ENCODE assay signal across 23 cellular contexts in the genomic region with DNA sequence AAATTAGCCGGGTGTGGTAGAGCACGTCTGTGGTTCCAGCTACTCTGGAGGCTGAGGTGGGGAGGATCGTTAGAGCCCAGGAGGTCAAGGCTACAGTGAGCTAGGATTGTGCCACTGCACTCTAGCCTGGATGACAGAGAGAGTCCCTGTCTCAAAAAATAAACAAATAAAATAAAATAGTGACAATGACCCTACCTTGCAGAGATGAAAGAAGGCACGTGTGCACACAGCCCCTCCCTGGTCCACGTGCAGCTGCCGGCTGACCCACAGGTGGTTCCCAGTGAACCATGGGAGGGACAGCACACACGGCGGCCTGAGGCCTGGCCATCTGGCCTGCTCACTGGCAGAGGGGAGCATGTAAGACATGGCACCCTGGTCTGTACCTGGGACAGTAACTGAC. TPM values are rescaled to one million over a fixed set of nuclear protein-coding genes. Genes with fewer than 3 reads are reported as not detected.
DNase-seq lines count a peak whose midpoint lies in the region; ATAC-seq, FAIRE-seq and TF ChIP-seq lines count a peak whose summit lies in the region.
"Had no signal": no experiment of that assay in that cellular context is flagged by ENCODE, and none has a peak within 500 bp of the region (broad histone marks: within the 10 kb centered on the region; RNA-seq: fewer than 3 reads in every experiment).

No MANE protein-coding gene starts in this region.

- H3K36me3 ChIP-seq in HepG2 (replicated peaks in 1 of 2; ENCODE audit: control insufficient read depth in 1 of 2, insufficient read depth in 2 of 2, low read length in 2 of 2) (no peaks in the 10 kb centered on the region), right lobe of liver (no peaks in the 10 kb centered on the region), NT2/D1 (ENCODE audit: insufficient read depth, insufficient read length, low read length) (peaks cover 3% of the 10 kb centered on the region), neural progenitor cell (no peaks in the 10 kb centered on the region), breast epithelium (no peaks in the 10 kb centered on the region)
- H3K36me3 ChIP-seq: BE2C; BLaER1 treated with 17β-estradiol and CSF1 and Interleukin-3, amounts not matched to agents 10 nM and 100 nM had no signal

- no peak for FAIRE-seq in HepG2 (lab: Jason Lieb, UNC)
- FAIRE-seq: A549, GM12891 had no signal

- peaks cover 6% of the 10 kb centered on the region for H3F3A ChIP-seq in neural progenitor cell (ENCODE audit: low read depth)

- TF ChIP-seq POLR2A in HepG2 (IDR thresholded peaks at IDR 0.05; ENCODE audit: insufficient read depth in 1 of 2, low read depth in 2 of 2, low read length in 2 of 2) (no peak), right lobe of liver (IDR thresholded peaks at IDR 0.05) (no peak), breast epithelium (IDR thresholded peaks at IDR 0.05) (no peak)

- H3K9me3 Mint-ChIP-seq in neural progenitor cell, result peaks cover 2% of the 10 kb centered on the region
- no peaks in the 10 kb centered on the region for H3K9me3 Mint-ChIP-seq in stimulated activated memory B cell treated with anti-CD40 and anti-IgM and Interleukin-4, amounts not matched to agents 10 μg/mL and 1 μg/mL and 100 μg/mL, for 72 hours
- H3K9me3 Mint-ChIP-seq: CD4-positive, alpha-beta T cell; CD8-positive, alpha-beta memory T cell had no signal

- no peak for TF ChIP-seq RAD21 in HepG2 (CRISPR knock-in tag; IDR thresholded peaks at IDR 0.05)

- 5% methylated on average over 8 of the region's 8 CpGs for WGBS in HepG2 (ENCODE audit: low lambda C conversion rate)
- WGBS in right lobe of liver (ENCODE audit: insufficient coverage, low coverage, low lambda C conversion rate, missing lambda C conversion rate), result 77% methylated on average over 4 of the region's 8 CpGs

- H2AFZ ChIP-seq in HepG2 (ENCODE audit: low read length), result no peak overlapping the region
- H2AFZ ChIP-seq in neural progenitor cell (replicated peaks), result no peak overlapping the region

- no peak overlapping the region for H3K9ac ChIP-seq in HepG2 (ENCODE audit: insufficient read depth, low read depth, low read length)
- peak overlapping the region; percentile 21 for H3K9ac ChIP-seq in NT2/D1 (ENCODE audit: insufficient read length, low read depth)
- H3K9ac ChIP-seq in neural progenitor cell, result no peak overlapping the region
- H3K9ac ChIP-seq: BLaER1 treated with 17β-estradiol and CSF1 and Interleukin-3, amounts not matched to agents 10 nM and 100 nM had no signal

- DNase-seq in HepG2 (ENCODE audit: low spot score) (peak; percentile 39), right lobe of liver (no peak), NT2/D1 (ENCODE audit: low read depth, low spot score) (no peak), neural progenitor cell (ENCODE audit: low spot score) (no peak), breast epithelium (ENCODE audit: low spot score in 2 of 2) (no peak)
- no peak for DNase-seq in stimulated activated CD4-positive, alpha-beta T cell treated with anti-CD3 and anti-CD28 coated beads, Interleukin-4, amount 100 ng/mL, for 1 hour
- DNase-seq: ACHN; AML-193; BE2C; Calu3; CD4-positive, alpha-beta T cell; CD8-positive, alpha-beta memory T cell; COR-L47; DMS53; DMS79 treated with DMSO at 0.1 percent for 48 hours; GF-D8; GOT3; H7 had no signal

- peaks cover 19% of the 10 kb centered on the region for H3K4me1 ChIP-seq in HepG2 (ENCODE audit: insufficient read depth, low read length)
- H3K4me1 ChIP-seq in right lobe of liver, result peaks cover 0 to 8% (median 0%) of the 10 kb centered on the region in 4 donors
- H3K4me1 ChIP-seq in NT2/D1 (ENCODE audit: insufficient read depth, insufficient read length), result peaks cover 8% of the 10 kb centered on the region
- peaks cover 15% of the 10 kb centered on the region for H3K4me1 ChIP-seq in neural progenitor cell
- H3K4me1 ChIP-seq in breast epithelium, result peaks cover 0 to 4% of the 10 kb centered on the region in 2 donors
- H3K4me1 ChIP-seq: BE2C had no signal

- H3K4me2 ChIP-seq in HepG2 (ENCODE audit: low read depth, low read length) (peak overlapping the region; percentile 30; the same call in 1 of the 2 replicates), neural progenitor cell (no peak overlapping the region)
- H3K4me2 ChIP-seq: A549 had no signal

- TF ChIP-seq EP300 in HepG2 (IDR thresholded peaks at IDR 0.05; ENCODE audit: low read depth in 2 of 2, low read length in 2 of 2) (peak in 1 of 2 experiments; percentile 6; a peak in 1 of 4 replicates), HepG2 (CRISPR knock-in tag; IDR thresholded peaks at IDR 0.05; ENCODE audit: borderline replicate concordance) (no peak)

- H3K27me3 Mint-ChIP-seq in neural progenitor cell (ENCODE audit: insufficient read depth, low read depth), result peaks cover 18% of the 10 kb centered on the region
- peaks cover 75% of the 10 kb centered on the region for H3K27me3 Mint-ChIP-seq in stimulated activated memory B cell treated with anti-CD40 and anti-IgM and Interleukin-4, amounts not matched to agents 10 μg/mL and 1 μg/mL and 100 μg/mL, for 72 hours

- H3K27ac ChIP-seq in HepG2 (ENCODE audit: extremely low read length, insufficient read depth, low read length), result no peak overlapping the region
- H3K27ac ChIP-seq in right lobe of liver, result no peak overlapping the region
- no peak overlapping the region for H3K27ac ChIP-seq in neural progenitor cell
- H3K27ac ChIP-seq in breast epithelium, result no peak overlapping the region
- H3K27ac ChIP-seq: A549; BLaER1 treated with 17β-estradiol and CSF1 and Interleukin-3, amounts not matched to agents 10 nM and 100 nM had no signal

- no peak overlapping the region; a peak in 1 of 6 replicates for H3K4me3 ChIP-seq in HepG2 (replicated peaks in 1 of 3; ENCODE audit: insufficient read depth in 1 of 3, low read depth in 2 of 3, low read length in 3 of 3)
- no peak overlapping the region for H3K4me3 ChIP-seq in right lobe of liver
- no peak overlapping the region for H3K4me3 ChIP-seq in NT2/D1 (ENCODE audit: insufficient read length, low read depth)
- H3K4me3 ChIP-seq in neural progenitor cell, result no peak overlapping the region
- no peak overlapping the region for H3K4me3 ChIP-seq in breast epithelium
- H3K4me3 ChIP-seq: A549; BLaER1 treated with 17β-estradiol and CSF1 and Interleukin-3, amounts not matched to agents 10 nM and 100 nM had no signal

- no peaks in the 10 kb centered on the region for H3K9me3 ChIP-seq in HepG2 (ENCODE audit: low read length)
- no peaks in the 10 kb centered on the region for H3K9me3 ChIP-seq in right lobe of liver
- H3K9me3 ChIP-seq in NT2/D1 (ENCODE audit: insufficient read depth, low read length), result no peaks in the 10 kb centered on the region
- no peaks in the 10 kb centered on the region for H3K9me3 ChIP-seq in neural progenitor cell (ENCODE audit: low read depth)
- H3K9me3 ChIP-seq in breast epithelium, result no peaks in the 10 kb centered on the region
- H3K9me3 ChIP-seq: A549; BE2C; BLaER1 treated with 17β-estradiol and CSF1 and Interleukin-3, amounts not matched to agents 10 nM and 100 nM had no signal

- peaks cover 2% of the 10 kb centered on the region for H3K36me3 Mint-ChIP-seq in neural progenitor cell
- H3K36me3 Mint-ChIP-seq in stimulated activated memory B cell treated with anti-CD40 and anti-IgM and Interleukin-4, amounts not matched to agents 10 μg/mL and 1 μg/mL and 100 μg/mL, for 72 hours, result no peaks in the 10 kb centered on the region
- H3K36me3 Mint-ChIP-seq: CD14-positive monocyte had no signal

- peak overlapping the region; percentile 54 for H3K4me3 Mint-ChIP-seq in neural progenitor cell
- H3K4me3 Mint-ChIP-seq in stimulated activated memory B cell treated with anti-CD40 and anti-IgM and Interleukin-4, amounts not matched to agents 10 μg/mL and 1 μg/mL and 100 μg/mL, for 72 hours, result no peak overlapping the region
- H3K4me3 Mint-ChIP-seq: CD14-positive monocyte; CD4-positive, alpha-beta T cell; CD8-positive, alpha-beta memory T cell had no signal

- peak overlapping the region; percentile 69 for H3K27ac Mint-ChIP-seq in neural progenitor cell
- H3K27ac Mint-ChIP-seq in stimulated activated memory B cell treated with anti-CD40 and anti-IgM and Interleukin-4, amounts not matched to agents 10 μg/mL and 1 μg/mL and 100 μg/mL, for 72 hours, result no peak overlapping the region
- H3K27ac Mint-ChIP-seq: CD14-positive monocyte; CD4-positive, alpha-beta T cell; CD8-positive, alpha-beta memory T cell had no signal

- no TSS peak for BruUV-seq in HepG2 (replicated peaks; lab: Mats Ljungman, UMichigan)

- H3K27me3 ChIP-seq in HepG2 (ENCODE audit: control insufficient read depth in 1 of 2, insufficient read depth in 2 of 2, low read length in 2 of 2) (peaks cover 3 to 5% of the 10 kb centered on the region in 2 experiments; a peak in 2 of 5 replicates), right lobe of liver (peaks cover 0 to 6% of the 10 kb centered on the region in 2 donors), NT2/D1 (ENCODE audit: insufficient read depth, insufficient read length) (peaks cover 15% of the 10 kb centered on the region), neural progenitor cell (peaks cover 18% of the 10 kb centered on the region), breast epithelium (no peaks in the 10 kb centered on the region)
- H3K27me3 ChIP-seq: BE2C had no signal

- peaks cover 41% of the 10 kb centered on the region for H3K4me1 Mint-ChIP-seq in neural progenitor cell
- H3K4me1 Mint-ChIP-seq in stimulated activated memory B cell treated with anti-CD40 and anti-IgM and Interleukin-4, amounts not matched to agents 10 μg/mL and 1 μg/mL and 100 μg/mL, for 72 hours, result no peaks in the 10 kb centered on the region

- no peak for TF ChIP-seq CTCF in HepG2 (CRISPR knock-in tag; IDR thresholded peaks at IDR 0.05)
- TF ChIP-seq CTCF in right lobe of liver (IDR thresholded peaks at IDR 0.05), result no peak
- no peak for TF ChIP-seq CTCF in neural progenitor cell (IDR thresholded peaks at IDR 0.05)
- TF ChIP-seq CTCF in breast epithelium (IDR thresholded peaks at IDR 0.05), result no peak

- H3K79me2 ChIP-seq in HepG2 (ENCODE audit: insufficient read depth, low read length) (no peaks in the 10 kb centered on the region), neural progenitor cell (ENCODE audit: low read depth) (no peaks in the 10 kb centered on the region)

- CTCF ChIA-PET in HepG2 (lab: Yijun Ruan, JAX; ENCODE audit: low intra/inter-chr PET ratio, low total read pairs), result no interaction called here

- intact Hi-C loops in HepG2 (cut with micrococcal nuclease; ENCODE audit: unreplicated experiment) (no loop called here), right lobe of liver (cut with DNase I) (no loop called here), breast epithelium (cut with DNase I; ENCODE audit: low total_unique reads) (no loop called here)

- POLR2A ChIA-PET in HepG2 (lab: Yijun Ruan, JAX), result no interaction called here

- in situ Hi-C loops in HepG2 (cut with HindIII; ENCODE audit: extremely low pct_ligation_motif_present, low pct_unique_long_range_greater_than_20kb), result no loop called here

- ATAC-seq in HepG2 (peak; percentile 49), right lobe of liver (no peak)
- no peak for ATAC-seq in stimulated activated memory B cell treated with anti-CD40 and anti-IgM and Interleukin-4, amounts not matched to agents 10 μg/mL and 1 μg/mL and 100 μg/mL, for 72 hours
- ATAC-seq: A549 had no signal

- no peaks in the 10 kb centered on the region for H4K20me1 ChIP-seq in HepG2 (ENCODE audit: insufficient read depth, low read length)
- no peaks in the 10 kb centered on the region for H4K20me1 ChIP-seq in neural progenitor cell (ENCODE audit: low read depth)
- H4K20me1 ChIP-seq: BLaER1 treated with 17β-estradiol and CSF1 and Interleukin-3, amounts not matched to agents 10 nM and 100 nM had no signal

RNA-seq across cellular contexts. Expression of a gene that starts 4.7 kb away (rescaled TPM):
- total RNA-seq in HepG2 (2016; rRNA removed; fragmentation: Illumina TruSeq; extraction: Trizol), result not detected in 2 replicates
- not detected in 2 replicates for total RNA-seq in HepG2 (2016; cell fraction: cytosol; rRNA removed; fragmentation: Illumina TruSeq; extraction: Trizol; ENCODE audit: low read depth)
- not detected in 2 replicates for total RNA-seq in HepG2 (2016; cell fraction: insoluble cytoplasmic fraction; rRNA removed; fragmentation: Illumina TruSeq; extraction: Trizol)
- not detected in 2 replicates for total RNA-seq in HepG2 (2016; cell fraction: membrane; rRNA removed; fragmentation: Illumina TruSeq; extraction: Trizol)
- total RNA-seq in HepG2 (2016; cell fraction: nucleus; rRNA removed; fragmentation: Illumina TruSeq; extraction: Trizol), result not detected in 2 replicates
- 0.01 TPM in 1 of 2 replicates, not detected in the other for polyA plus RNA-seq in HepG2 (2011; rRNA removed)
- not detected in 2 replicates for polyA plus RNA-seq in HepG2 (2011; cell fraction: cytosol; rRNA removed)
- not detected in 2 replicates for polyA plus RNA-seq in HepG2 (2011; cell fraction: nucleus; rRNA removed)
- 0.03 TPM in 1 of 2 replicates, not detected in the other for polyA plus RNA-seq in HepG2 (2012)
- not detected in 2 replicates for polyA plus RNA-seq in HepG2 (2016; cell fraction: cytosol; fragmentation: Illumina TruSeq; extraction: Trizol; ENCODE audit: low read depth)
- polyA plus RNA-seq in HepG2 (2016; cell fraction: insoluble cytoplasmic fraction; fragmentation: Illumina TruSeq; extraction: Trizol; ENCODE audit: low read depth), result not detected in 2 replicates
- not detected in 2 replicates for polyA plus RNA-seq in HepG2 (2016; cell fraction: membrane; fragmentation: Illumina TruSeq; extraction: Trizol; ENCODE audit: low read depth)
- polyA plus RNA-seq in HepG2 (2016; cell fraction: nucleus; fragmentation: Illumina TruSeq; extraction: Trizol; ENCODE audit: insufficient read depth, low read depth), result not detected in 2 replicates
- not detected in 2 replicates for polyA minus RNA-seq in HepG2 (2011; rRNA and poly(A)+ RNA removed; ENCODE audit: low replicate concordance)
- not detected in 2 replicates for polyA minus RNA-seq in HepG2 (2011; cell fraction: cytosol; rRNA and poly(A)+ RNA removed)
- polyA minus RNA-seq in HepG2 (2011; cell fraction: nucleus; rRNA and poly(A)+ RNA removed), result 0.12 TPM in 1 of 2 replicates, not detected in the other
- 1 to 10 TPM in 1 of 6 experiments, under 1 TPM in 5; 0.43 to 1.4 (median 0.66) TPM for total RNA-seq in right lobe of liver
- total RNA-seq in neural progenitor cell (ENCODE audit: low replicate concordance), result 0.32 and 1.2 TPM in 2 replicates
- 1 to 10 TPM; 1.3 to 4.6 (median 2.3) TPM for total RNA-seq in breast epithelium
- total RNA-seq: Calu3; CD4-positive, alpha-beta T cell had no signal
- polyA plus RNA-seq: CD14-positive monocyte; CD8-positive, alpha-beta memory T cell had no signal

RNA-seq across cellular contexts. Expression of a gene that starts 34.5 kb away (rescaled TPM):
- total RNA-seq in HepG2 (2016; rRNA removed; fragmentation: Illumina TruSeq; extraction: Trizol) (not detected in 2 replicates), right lobe of liver (1 to 10 TPM in 1 of 6 experiments, under 1 TPM in 4, not detected in 1; 0.06 to 1.6 (median 0.42) TPM), neural progenitor cell (ENCODE audit: low replicate concordance) (0.77 and 1.1 TPM in 2 replicates), breast epithelium (1 to 10 TPM; 1.6 to 5.2 (median 2.6) TPM)
- total RNA-seq in HepG2 (2016; cell fraction: cytosol; rRNA removed; fragmentation: Illumina TruSeq; extraction: Trizol; ENCODE audit: low read depth), result not detected in 2 replicates
- total RNA-seq in HepG2 (2016; cell fraction: insoluble cytoplasmic fraction; rRNA removed; fragmentation: Illumina TruSeq; extraction: Trizol), result not detected in 2 replicates
- total RNA-seq in HepG2 (2016; cell fraction: membrane; rRNA removed; fragmentation: Illumina TruSeq; extraction: Trizol), result not detected in 2 replicates
- not detected in 2 replicates for total RNA-seq in HepG2 (2016; cell fraction: nucleus; rRNA removed; fragmentation: Illumina TruSeq; extraction: Trizol)
- polyA plus RNA-seq in HepG2 (2011; rRNA removed), result not detected in 2 replicates
- not detected in 2 replicates for polyA plus RNA-seq in HepG2 (2011; cell fraction: cytosol; rRNA removed)
- polyA plus RNA-seq in HepG2 (2011; cell fraction: nucleus; rRNA removed), result 0.06 and 0.12 TPM in 2 replicates
- not detected in 2 replicates for polyA plus RNA-seq in HepG2 (2012)
- 0.06 TPM in 2 replicates for polyA plus RNA-seq in HepG2 (2016; cell fraction: cytosol; fragmentation: Illumina TruSeq; extraction: Trizol; ENCODE audit: low read depth)
- not detected in 2 replicates for polyA plus RNA-seq in HepG2 (2016; cell fraction: insoluble cytoplasmic fraction; fragmentation: Illumina TruSeq; extraction: Trizol; ENCODE audit: low read depth)
- not detected in 2 replicates for polyA plus RNA-seq in HepG2 (2016; cell fraction: membrane; fragmentation: Illumina TruSeq; extraction: Trizol; ENCODE audit: low read depth)
- polyA plus RNA-seq in HepG2 (2016; cell fraction: nucleus; fragmentation: Illumina TruSeq; extraction: Trizol; ENCODE audit: insufficient read depth, low read depth), result 0.11 and 0.14 TPM in 2 replicates
- polyA minus RNA-seq in HepG2 (2011; rRNA and poly(A)+ RNA removed; ENCODE audit: low replicate concordance), result 0.02 TPM in 1 of 2 replicates, not detected in the other
- not detected in 2 replicates for polyA minus RNA-seq in HepG2 (2011; cell fraction: cytosol; rRNA and poly(A)+ RNA removed)
- under 0.01 and 0.12 TPM in 2 replicates for polyA minus RNA-seq in HepG2 (2011; cell fraction: nucleus; rRNA and poly(A)+ RNA removed)
- total RNA-seq: Calu3 had no signal
- polyA plus RNA-seq: CD14-positive monocyte; CD8-positive, alpha-beta memory T cell had no signal

RNA-seq across cellular contexts. Expression of a gene that starts 45.6 kb away (rescaled TPM):
- total RNA-seq in HepG2 (2016; rRNA removed; fragmentation: Illumina TruSeq; extraction: Trizol), result 43.8 and 47.6 TPM in 2 replicates
- total RNA-seq in HepG2 (2016; cell fraction: cytosol; rRNA removed; fragmentation: Illumina TruSeq; extraction: Trizol; ENCODE audit: low read depth), result 4.3 and 4.6 TPM in 2 replicates
- 33.8 and 47.0 TPM in 2 replicates for total RNA-seq in HepG2 (2016; cell fraction: insoluble cytoplasmic fraction; rRNA removed; fragmentation: Illumina TruSeq; extraction: Trizol)
- total RNA-seq in HepG2 (2016; cell fraction: membrane; rRNA removed; fragmentation: Illumina TruSeq; extraction: Trizol), result 30.8 and 30.9 TPM in 2 replicates
- 23.1 and 29.3 TPM in 2 replicates for total RNA-seq in HepG2 (2016; cell fraction: nucleus; rRNA removed; fragmentation: Illumina TruSeq; extraction: Trizol)
- polyA plus RNA-seq in HepG2 (2011; rRNA removed), result 18.8 and 30.3 TPM in 2 replicates
- polyA plus RNA-seq in HepG2 (2011; cell fraction: cytosol; rRNA removed), result 21.2 and 24.0 TPM in 2 replicates
- 30.3 and 32.6 TPM in 2 replicates for polyA plus RNA-seq in HepG2 (2011; cell fraction: nucleus; rRNA removed)
- 41.6 and 57.3 TPM in 2 replicates for polyA plus RNA-seq in HepG2 (2012)
- polyA plus RNA-seq in HepG2 (2016; cell fraction: cytosol; fragmentation: Illumina TruSeq; extraction: Trizol; ENCODE audit: low read depth), result 4.1 and 4.6 TPM in 2 replicates
- 36.1 and 43.0 TPM in 2 replicates for polyA plus RNA-seq in HepG2 (2016; cell fraction: insoluble cytoplasmic fraction; fragmentation: Illumina TruSeq; extraction: Trizol; ENCODE audit: low read depth)
- 18.9 and 20.2 TPM in 2 replicates for polyA plus RNA-seq in HepG2 (2016; cell fraction: membrane; fragmentation: Illumina TruSeq; extraction: Trizol; ENCODE audit: low read depth)
- 40.1 and 40.7 TPM in 2 replicates for polyA plus RNA-seq in HepG2 (2016; cell fraction: nucleus; fragmentation: Illumina TruSeq; extraction: Trizol; ENCODE audit: insufficient read depth, low read depth)
- 44.2 and 114 TPM in 2 replicates for polyA minus RNA-seq in HepG2 (2011; rRNA and poly(A)+ RNA removed; ENCODE audit: low replicate concordance)
- polyA minus RNA-seq in HepG2 (2011; cell fraction: cytosol; rRNA and poly(A)+ RNA removed), result 33.8 and 37.6 TPM in 2 replicates
- polyA minus RNA-seq in HepG2 (2011; cell fraction: nucleus; rRNA and poly(A)+ RNA removed), result 11.8 and 12.0 TPM in 2 replicates
- total RNA-seq in right lobe of liver, result 10 to 100 TPM; 13.6 to 32.8 (median 21.8) TPM
- total RNA-seq in neural progenitor cell (ENCODE audit: low replicate concordance), result 19.0 and 41.3 TPM in 2 replicates
- total RNA-seq in breast epithelium, result 1 to 10 TPM; 1.3 to 8.3 (median 4.3) TPM
